In the genomic region with DNA sequence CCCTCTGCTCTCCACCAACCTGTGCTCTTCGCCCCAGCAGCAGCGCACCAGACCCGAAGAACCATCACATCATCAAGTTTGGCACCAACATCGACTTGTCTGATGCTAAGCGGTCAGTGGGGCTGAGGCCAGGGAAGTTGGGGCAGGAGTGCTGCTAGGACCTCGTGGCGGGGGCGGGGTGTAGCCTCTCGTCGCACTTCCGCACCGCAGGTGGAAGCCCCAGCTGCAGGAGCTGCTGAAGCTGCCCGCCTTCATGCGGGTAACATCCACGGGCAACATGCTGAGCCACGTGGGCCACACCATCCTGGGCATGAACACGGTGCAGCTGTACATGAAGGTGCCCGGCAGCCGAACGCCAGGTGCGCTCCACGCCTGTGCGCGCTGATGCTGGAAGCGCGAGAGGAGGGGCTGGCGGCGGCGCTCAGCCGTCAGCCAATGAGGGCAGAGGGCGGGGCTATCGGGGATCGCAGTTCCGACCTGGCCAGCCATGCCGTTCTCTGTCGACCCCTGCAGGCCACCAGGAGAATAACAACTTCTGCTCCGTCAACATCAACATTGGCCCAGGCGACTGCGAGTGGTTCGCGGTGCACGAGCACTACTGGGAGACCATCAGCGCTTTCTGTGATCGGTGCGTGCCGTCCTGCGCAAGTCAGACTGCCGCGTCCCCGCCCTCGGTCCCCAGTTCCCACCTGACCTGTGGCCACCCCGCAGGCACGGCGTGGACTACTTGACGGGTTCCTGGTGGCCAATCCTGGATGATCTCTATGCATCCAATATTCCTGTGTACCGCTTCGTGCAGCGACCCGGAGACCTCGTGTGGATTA, we compare ENCODE assay signal across 1 cellular context.
TF ChIP-seq lines count a peak whose summit lies in the region.

No MANE protein-coding gene starts in this region.

TF ChIP-seq in K562, 482 proteins besides CTCF, POLR2A, EP300 and RAD21 (continued from another document and continues in another):
- TF ChIP-seq, protein P1, sequence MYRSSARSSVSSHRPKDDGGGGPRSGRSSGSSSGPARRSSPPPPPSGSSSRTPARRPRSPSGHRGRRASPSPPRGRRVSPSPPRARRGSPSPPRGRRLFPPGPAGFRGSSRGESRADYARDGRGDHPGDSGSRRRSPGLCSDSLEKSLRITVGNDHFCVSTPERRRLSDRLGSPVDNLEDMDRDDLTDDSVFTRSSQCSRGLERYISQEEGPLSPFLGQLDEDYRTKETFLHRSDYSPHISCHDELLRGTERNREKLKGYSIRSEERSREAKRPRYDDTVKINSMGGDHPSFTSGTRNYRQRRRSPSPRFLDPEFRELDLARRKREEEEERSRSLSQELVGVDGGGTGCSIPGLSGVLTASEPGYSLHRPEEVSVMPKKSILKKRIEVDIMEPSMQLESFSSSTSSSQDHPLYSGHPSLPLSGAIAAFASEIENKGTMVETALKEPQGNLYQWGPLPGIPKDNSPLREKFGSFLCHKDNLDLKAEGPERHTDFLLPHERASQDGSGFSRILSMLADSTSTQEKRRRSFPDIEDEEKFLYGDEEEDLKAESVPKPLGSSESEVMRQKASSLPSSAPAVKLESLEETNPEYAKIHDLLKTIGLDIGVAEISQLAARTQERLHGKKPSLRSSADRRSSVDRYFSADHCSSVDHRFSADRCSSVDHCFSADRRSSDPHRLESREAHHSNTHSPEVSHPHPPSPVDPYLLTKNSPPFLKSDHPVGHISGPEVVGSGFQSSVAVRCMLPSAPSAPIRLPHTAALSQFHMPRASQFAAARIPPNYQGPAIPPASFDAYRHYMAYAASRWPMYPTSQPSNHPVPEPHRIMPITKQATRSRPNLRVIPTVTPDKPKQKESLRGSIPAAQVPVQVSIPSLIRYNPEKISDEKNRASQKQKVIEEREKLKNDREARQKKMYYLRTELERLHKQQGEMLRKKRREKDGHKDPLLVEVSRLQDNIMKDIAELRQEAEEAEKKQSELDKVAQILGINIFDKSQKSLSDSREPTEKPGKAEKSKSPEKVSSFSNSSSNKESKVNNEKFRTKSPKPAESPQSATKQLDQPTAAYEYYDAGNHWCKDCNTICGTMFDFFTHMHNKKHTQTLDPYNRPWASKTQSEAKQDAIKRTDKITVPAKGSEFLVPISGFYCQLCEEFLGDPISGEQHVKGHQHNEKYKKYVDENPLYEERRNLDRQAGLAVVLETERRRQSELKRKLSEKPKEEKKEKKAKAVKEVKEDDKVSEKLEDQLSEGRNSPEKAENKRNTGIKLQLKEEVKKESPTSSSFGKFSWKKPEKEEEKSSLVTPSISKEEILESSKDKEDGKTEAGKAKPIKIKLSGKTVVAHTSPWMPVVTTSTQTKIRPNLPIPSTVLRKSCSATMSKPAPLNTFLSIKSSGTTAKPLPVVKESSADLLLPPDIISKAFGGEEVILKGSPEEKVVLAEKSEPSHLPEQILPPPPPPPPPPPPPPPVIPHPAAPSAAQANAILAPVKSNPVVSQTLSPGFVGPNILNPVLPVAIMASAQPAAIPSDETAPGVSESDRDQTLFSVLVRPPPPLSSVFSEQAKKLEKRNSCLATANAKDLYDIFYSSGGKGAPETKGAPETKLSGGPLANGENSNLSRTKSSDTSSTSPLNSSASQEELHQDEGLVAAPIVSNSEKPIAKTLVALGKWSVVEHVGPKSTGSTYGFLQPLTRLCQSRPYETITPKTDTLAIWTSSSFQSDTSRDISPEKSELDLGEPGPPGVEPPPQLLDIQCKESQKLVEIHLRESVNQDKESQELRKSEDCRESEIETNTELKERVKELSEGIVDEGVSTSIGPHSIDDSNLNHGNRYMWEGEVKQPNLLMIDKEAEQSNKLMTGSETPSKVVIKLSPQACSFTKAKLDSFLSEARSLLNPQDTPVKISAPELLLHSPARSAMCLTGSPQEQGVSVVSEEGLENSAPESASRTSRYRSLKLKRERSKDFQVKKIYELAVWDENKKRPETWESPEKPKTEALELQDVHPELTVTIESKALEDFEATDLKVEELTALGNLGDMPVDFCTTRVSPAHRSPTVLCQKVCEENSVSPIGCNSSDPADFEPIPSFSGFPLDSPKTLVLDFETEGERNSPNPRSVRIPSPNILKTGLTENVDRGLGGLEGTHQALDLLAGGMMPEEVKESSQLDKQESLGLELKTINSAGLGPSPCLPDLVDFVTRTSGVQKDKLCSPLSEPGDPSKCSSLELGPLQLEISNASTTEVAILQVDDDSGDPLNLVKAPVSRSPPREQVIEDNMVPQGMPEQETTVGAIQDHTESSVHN (IDR thresholded peaks at IDR 0.05; ENCODE audit: borderline replicate concordance in 1 of 2, low read depth in 1 of 2) = no peak
- TF ChIP-seq, protein P2, sequence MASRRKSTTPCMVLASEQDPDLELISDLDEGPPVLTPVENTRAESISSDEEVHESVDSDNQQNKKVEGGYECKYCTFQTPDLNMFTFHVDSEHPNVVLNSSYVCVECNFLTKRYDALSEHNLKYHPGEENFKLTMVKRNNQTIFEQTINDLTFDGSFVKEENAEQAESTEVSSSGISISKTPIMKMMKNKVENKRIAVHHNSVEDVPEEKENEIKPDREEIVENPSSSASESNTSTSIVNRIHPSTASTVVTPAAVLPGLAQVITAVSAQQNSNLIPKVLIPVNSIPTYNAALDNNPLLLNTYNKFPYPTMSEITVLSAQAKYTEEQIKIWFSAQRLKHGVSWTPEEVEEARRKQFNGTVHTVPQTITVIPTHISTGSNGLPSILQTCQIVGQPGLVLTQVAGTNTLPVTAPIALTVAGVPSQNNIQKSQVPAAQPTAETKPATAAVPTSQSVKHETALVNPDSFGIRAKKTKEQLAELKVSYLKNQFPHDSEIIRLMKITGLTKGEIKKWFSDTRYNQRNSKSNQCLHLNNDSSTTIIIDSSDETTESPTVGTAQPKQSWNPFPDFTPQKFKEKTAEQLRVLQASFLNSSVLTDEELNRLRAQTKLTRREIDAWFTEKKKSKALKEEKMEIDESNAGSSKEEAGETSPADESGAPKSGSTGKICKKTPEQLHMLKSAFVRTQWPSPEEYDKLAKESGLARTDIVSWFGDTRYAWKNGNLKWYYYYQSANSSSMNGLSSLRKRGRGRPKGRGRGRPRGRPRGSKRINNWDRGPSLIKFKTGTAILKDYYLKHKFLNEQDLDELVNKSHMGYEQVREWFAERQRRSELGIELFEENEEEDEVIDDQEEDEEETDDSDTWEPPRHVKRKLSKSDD (conservative IDR thresholded peaks at IDR 0.05; ENCODE audit: low read length) = 0 out of 2 replicates have a peak, but pooled peaks have one; percentile 70
- TF ChIP-seq CSDE1 (IDR thresholded peaks at IDR 0.05) (no peak), TGIF2 (CRISPR knock-in tag; IDR thresholded peaks at IDR 0.05) (no peak), SRF (CRISPR knock-in tag; IDR thresholded peaks at IDR 0.05) (no peak), SRSF7 (optimal IDR thresholded peaks at IDR 0.05; ENCODE audit: low read depth, low read length) (no peak), PRPF4 (IDR thresholded peaks at IDR 0.05; ENCODE audit: insufficient read depth, low read depth, low read length, poor library complexity, severe bottlenecking) (peak; percentile 66), BRF1 (IDR thresholded peaks at IDR 0.05; ENCODE audit: borderline replicate concordance, extremely low read depth, insufficient read length) (no peak), RFX5 (IDR thresholded peaks at IDR 0.05; ENCODE audit: low read depth, low read length) (no peak), RBM17 (IDR thresholded peaks at IDR 0.05; ENCODE audit: borderline replicate concordance, low read depth, low read length) (no peak), ZNF174 (CRISPR knock-in tag; IDR thresholded peaks at IDR 0.05) (no peak), ZNF197 (CRISPR knock-in tag; IDR thresholded peaks at IDR 0.05; ENCODE audit: low read depth) (no peak), MCM7 (IDR thresholded peaks at IDR 0.05) (no peak), ZNF274 (IDR thresholded peaks at IDR 0.05; ENCODE audit: borderline replicate concordance, low read depth, low read length) (no peak), RNF2 (IDR thresholded peaks at IDR 0.05) (no peak), MTA2 (IDR thresholded peaks at IDR 0.05; ENCODE audit: low read depth) (no peak), CAMTA2 (CRISPR knock-in tag; conservative IDR thresholded peaks at IDR 0.05) (no peak), BCL6 (CRISPR knock-in tag; IDR thresholded peaks at IDR 0.05) (no peak), CREM (IDR thresholded peaks at IDR 0.05; ENCODE audit: low read depth) (0 out of 2 replicates have a peak, but pooled peaks have one; percentile 23), TRIM28 (IDR thresholded peaks at IDR 0.05) (no peak), L3MBTL2 (IDR thresholded peaks at IDR 0.05) (no peak), ZNF707 (CRISPR knock-in tag; conservative IDR thresholded peaks at IDR 0.05) (no peak), CHD4 (IDR thresholded peaks at IDR 0.05; ENCODE audit: insufficient read depth, insufficient replicate concordance, low read depth, low read length, poor library complexity, severe bottlenecking) (no peak), CBX3 (IDR thresholded peaks at IDR 0.05; ENCODE audit: borderline replicate concordance in 1 of 2, low read length in 2 of 2) (peak in 1 of 2 experiments; percentile 68; a peak in 1 of 3 replicates), HNRNPK (IDR thresholded peaks at IDR 0.05; ENCODE audit: low read depth, low read length, poor library complexity, severe bottlenecking) (no peak), SMARCC2 (IDR thresholded peaks at IDR 0.05; ENCODE audit: low read depth) (no peak), E2F3 (CRISPR knock-in tag; IDR thresholded peaks at IDR 0.05) (no peak), FOXK2 (conservative IDR thresholded peaks at IDR 0.05 in 1 of 2, IDR thresholded peaks at IDR 0.05 in 1 of 2; ENCODE audit: low read depth in 2 of 2) (no peak), ARID1B (IDR thresholded peaks at IDR 0.05) (no peak), ZBTB7A (IDR thresholded peaks at IDR 0.05; ENCODE audit: borderline replicate concordance, control insufficient read depth, low read depth, low read length) (peak; percentile 41; the same call in 1 of the 2 replicates), SMC3 (conservative IDR thresholded peaks at IDR 0.05; ENCODE audit: insufficient read depth, low read depth, low read length) (peak; percentile 29; the same call in 1 of the 2 replicates), STAT5A (IDR thresholded peaks at IDR 0.05; ENCODE audit: borderline replicate concordance, low read length) (no peak)
- TF ChIP-seq, protein P3, sequence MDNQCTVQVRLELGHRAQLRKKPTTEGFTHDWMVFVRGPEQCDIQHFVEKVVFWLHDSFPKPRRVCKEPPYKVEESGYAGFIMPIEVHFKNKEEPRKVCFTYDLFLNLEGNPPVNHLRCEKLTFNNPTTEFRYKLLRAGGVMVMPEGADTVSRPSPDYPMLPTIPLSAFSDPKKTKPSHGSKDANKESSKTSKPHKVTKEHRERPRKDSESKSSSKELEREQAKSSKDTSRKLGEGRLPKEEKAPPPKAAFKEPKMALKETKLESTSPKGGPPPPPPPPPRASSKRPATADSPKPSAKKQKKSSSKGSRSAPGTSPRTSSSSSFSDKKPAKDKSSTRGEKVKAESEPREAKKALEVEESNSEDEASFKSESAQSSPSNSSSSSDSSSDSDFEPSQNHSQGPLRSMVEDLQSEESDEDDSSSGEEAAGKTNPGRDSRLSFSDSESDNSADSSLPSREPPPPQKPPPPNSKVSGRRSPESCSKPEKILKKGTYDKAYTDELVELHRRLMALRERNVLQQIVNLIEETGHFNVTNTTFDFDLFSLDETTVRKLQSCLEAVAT (IDR thresholded peaks at IDR 0.05) = peak in 1 of 2 experiments; percentile 90; a peak in 2 of 4 replicates
- TF ChIP-seq, protein P4, sequence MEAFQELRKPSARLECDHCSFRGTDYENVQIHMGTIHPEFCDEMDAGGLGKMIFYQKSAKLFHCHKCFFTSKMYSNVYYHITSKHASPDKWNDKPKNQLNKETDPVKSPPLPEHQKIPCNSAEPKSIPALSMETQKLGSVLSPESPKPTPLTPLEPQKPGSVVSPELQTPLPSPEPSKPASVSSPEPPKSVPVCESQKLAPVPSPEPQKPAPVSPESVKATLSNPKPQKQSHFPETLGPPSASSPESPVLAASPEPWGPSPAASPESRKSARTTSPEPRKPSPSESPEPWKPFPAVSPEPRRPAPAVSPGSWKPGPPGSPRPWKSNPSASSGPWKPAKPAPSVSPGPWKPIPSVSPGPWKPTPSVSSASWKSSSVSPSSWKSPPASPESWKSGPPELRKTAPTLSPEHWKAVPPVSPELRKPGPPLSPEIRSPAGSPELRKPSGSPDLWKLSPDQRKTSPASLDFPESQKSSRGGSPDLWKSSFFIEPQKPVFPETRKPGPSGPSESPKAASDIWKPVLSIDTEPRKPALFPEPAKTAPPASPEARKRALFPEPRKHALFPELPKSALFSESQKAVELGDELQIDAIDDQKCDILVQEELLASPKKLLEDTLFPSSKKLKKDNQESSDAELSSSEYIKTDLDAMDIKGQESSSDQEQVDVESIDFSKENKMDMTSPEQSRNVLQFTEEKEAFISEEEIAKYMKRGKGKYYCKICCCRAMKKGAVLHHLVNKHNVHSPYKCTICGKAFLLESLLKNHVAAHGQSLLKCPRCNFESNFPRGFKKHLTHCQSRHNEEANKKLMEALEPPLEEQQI (IDR thresholded peaks at IDR 0.05) = peak; percentile 95; the same call in 1 of the 2 replicates
- TF ChIP-seq, protein P5, sequence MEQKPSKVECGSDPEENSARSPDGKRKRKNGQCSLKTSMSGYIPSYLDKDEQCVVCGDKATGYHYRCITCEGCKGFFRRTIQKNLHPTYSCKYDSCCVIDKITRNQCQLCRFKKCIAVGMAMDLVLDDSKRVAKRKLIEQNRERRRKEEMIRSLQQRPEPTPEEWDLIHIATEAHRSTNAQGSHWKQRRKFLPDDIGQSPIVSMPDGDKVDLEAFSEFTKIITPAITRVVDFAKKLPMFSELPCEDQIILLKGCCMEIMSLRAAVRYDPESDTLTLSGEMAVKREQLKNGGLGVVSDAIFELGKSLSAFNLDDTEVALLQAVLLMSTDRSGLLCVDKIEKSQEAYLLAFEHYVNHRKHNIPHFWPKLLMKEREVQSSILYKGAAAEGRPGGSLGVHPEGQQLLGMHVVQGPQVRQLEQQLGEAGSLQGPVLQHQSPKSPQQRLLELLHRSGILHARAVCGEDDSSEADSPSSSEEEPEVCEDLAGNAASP (IDR thresholded peaks at IDR 0.05) = no peak
- TF ChIP-seq, protein P6, sequence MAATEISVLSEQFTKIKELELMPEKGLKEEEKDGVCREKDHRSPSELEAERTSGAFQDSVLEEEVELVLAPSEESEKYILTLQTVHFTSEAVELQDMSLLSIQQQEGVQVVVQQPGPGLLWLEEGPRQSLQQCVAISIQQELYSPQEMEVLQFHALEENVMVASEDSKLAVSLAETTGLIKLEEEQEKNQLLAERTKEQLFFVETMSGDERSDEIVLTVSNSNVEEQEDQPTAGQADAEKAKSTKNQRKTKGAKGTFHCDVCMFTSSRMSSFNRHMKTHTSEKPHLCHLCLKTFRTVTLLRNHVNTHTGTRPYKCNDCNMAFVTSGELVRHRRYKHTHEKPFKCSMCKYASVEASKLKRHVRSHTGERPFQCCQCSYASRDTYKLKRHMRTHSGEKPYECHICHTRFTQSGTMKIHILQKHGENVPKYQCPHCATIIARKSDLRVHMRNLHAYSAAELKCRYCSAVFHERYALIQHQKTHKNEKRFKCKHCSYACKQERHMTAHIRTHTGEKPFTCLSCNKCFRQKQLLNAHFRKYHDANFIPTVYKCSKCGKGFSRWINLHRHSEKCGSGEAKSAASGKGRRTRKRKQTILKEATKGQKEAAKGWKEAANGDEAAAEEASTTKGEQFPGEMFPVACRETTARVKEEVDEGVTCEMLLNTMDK (IDR thresholded peaks at IDR 0.05; ENCODE audit: borderline replicate concordance, insufficient read depth, low read depth, low read length, poor library complexity, severe bottlenecking) = peak; percentile 5
- TF ChIP-seq, protein P7, sequence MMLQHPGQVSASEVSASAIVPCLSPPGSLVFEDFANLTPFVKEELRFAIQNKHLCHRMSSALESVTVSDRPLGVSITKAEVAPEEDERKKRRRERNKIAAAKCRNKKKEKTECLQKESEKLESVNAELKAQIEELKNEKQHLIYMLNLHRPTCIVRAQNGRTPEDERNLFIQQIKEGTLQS (IDR thresholded peaks at IDR 0.05) = peak; percentile 49; the same call in 1 of the 2 replicates
- TF ChIP-seq, protein P7 (CRISPR knock-in tag; conservative IDR thresholded peaks at IDR 0.05) = no peak
